ENCODE assay signal across 9 cellular contexts in the genomic region with DNA sequence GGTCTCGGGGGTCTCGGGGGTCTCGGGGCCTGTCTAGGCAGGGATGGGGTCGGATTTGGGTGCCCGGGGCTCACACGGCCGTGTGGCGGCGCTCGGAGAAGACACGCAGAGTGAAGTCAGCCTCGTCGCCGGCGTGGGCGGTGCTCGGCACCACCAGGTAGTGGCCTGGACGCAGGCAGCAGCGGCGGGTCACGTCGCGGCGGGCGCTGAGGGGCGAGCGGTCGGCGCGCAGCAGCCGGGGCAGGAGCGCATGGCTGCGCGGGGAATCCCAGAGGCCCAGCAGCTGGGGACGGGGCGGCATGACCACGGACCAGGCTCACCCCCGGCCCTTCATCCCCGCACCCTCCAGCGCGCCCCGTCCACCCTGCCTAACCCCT. TPM values are rescaled to one million over a fixed set of nuclear protein-coding genes. Genes with fewer than 3 reads are reported as not detected.
A peak's percentile ranks its signal among the peaks of the same experiment; 100 is the strongest.
DNase-seq lines count a peak whose midpoint lies in the region; ATAC-seq and TF ChIP-seq lines count a peak whose summit lies in the region.
"Had no signal": no experiment of that assay in that cellular context is flagged by ENCODE, and none has a peak within 500 bp of the region (broad histone marks: within the 10 kb centered on the region; RNA-seq: fewer than 3 reads in every experiment).

No MANE protein-coding gene starts in this region.

- H3K9me3 ChIP-seq in Peyer's patch = no peaks in the 10 kb centered on the region

- H3K9me3 Mint-ChIP-seq in activated naive CD4-positive, alpha-beta T cell treated with anti-CD3 and anti-CD28 coated beads, Interleukin-2, amount 50 U/mL, for 72 hours = no peaks in the 10 kb centered on the region

- H3K36me3 ChIP-seq in Peyer's patch = peaks cover 0 to 4% (median 0%) of the 10 kb centered on the region in 3 donors

- peak; percentile 57 to 60 for ATAC-seq in activated naive CD4-positive, alpha-beta T cell treated with anti-CD3 and anti-CD28 coated beads, Interleukin-2, amount 50 U/mL, for 72 hours
- no peak for ATAC-seq in HG02798 (IDR thresholded peaks at IDR 0.05; ENCODE audit: poor library complexity, unreplicated experiment)

- no peaks in the 10 kb centered on the region for H3K36me3 Mint-ChIP-seq in activated naive CD4-positive, alpha-beta T cell treated with anti-CD3 and anti-CD28 coated beads, Interleukin-2, amount 50 U/mL, for 72 hours

- TF ChIP-seq CTCF in GM12875 (IDR thresholded peaks at IDR 0.05; ENCODE audit: borderline replicate concordance, insufficient read depth, low read depth, low read length) (no peak), Peyer's patch (IDR thresholded peaks at IDR 0.05) (no peak)

- DNase-seq in Peyer's patch = peak; percentile 63 to 83 (median 80)
- peak in 1 of 2 donors; percentile 59 for DNase-seq in activated naive CD4-positive, alpha-beta T cell treated with anti-CD3 and anti-CD28 coated beads, Interleukin-2, amount 50 U/mL, for 72 hours (ENCODE audit: low spot score in 2 of 2)
- peak; percentile 58 for DNase-seq in stimulated activated CD4-positive, alpha-beta T cell treated with anti-CD3 and anti-CD28 coated beads, Interleukin-1b, Interleukin-23, amount 100 ng/mL, for 48 hours
- DNase-seq in G401 (ENCODE audit: low spot score) = no peak
- DNase-seq in cortex of kidney (lab: John Stamatoyannopoulos, UW) = no peak

- H3K4me3 ChIP-seq in GM12875 (ENCODE audit: low read depth, low read length) = peak overlapping the region; percentile 41
- H3K4me3 ChIP-seq in Peyer's patch = peak overlapping the region; percentile 36 to 63 (median 53)
- peak overlapping the region; percentile 17 for H3K4me3 ChIP-seq in iPS-11a (ENCODE audit: low read depth, low read length)

- peaks cover 3 to 46% (median 18%) of the 10 kb centered on the region in 4 donors for H3K4me1 ChIP-seq in Peyer's patch

- no peak overlapping the region for H3K27ac Mint-ChIP-seq in activated naive CD4-positive, alpha-beta T cell treated with anti-CD3 and anti-CD28 coated beads, Interleukin-2, amount 50 U/mL, for 72 hours

- TF ChIP-seq POLR2A in Peyer's patch (IDR thresholded peaks at IDR 0.05) = no peak

- no peaks in the 10 kb centered on the region for H3K27me3 ChIP-seq in Peyer's patch

- peak overlapping the region; percentile 32 to 91 (median 71) for H3K27ac ChIP-seq in Peyer's patch

- in situ Hi-C loops in G401 (cut with HindIII; ENCODE audit: low sequenced_read_pairs) = no loop called here

RNA-seq across cellular contexts. Expression of gene CAPN12, which starts 8.2 kb away (rescaled TPM):
- total RNA-seq in Peyer's patch = 10 to 100 TPM in 1 of 4 donors, 1 to 10 TPM in 3; 5.8 to 56.8 (median 6.4) TPM
- total RNA-seq in activated naive CD4-positive, alpha-beta T cell treated with anti-CD3 and anti-CD28 coated beads, Interleukin-2, amount 50 U/mL, for 72 hours = 1 to 10 TPM; 1.6 to 9.0 TPM
- total RNA-seq in G401 (2014; rRNA removed; shearing (Covaris generic)) = 5.3 and 5.8 TPM in 2 replicates

RNA-seq across cellular contexts. Expression of gene LGALS7, which starts 37.3 kb away (rescaled TPM):
- total RNA-seq in Peyer's patch = not detected
- total RNA-seq in activated naive CD4-positive, alpha-beta T cell treated with anti-CD3 and anti-CD28 coated beads, Interleukin-2, amount 50 U/mL, for 72 hours = not detected
- not detected in 2 replicates for total RNA-seq in G401 (2014; rRNA removed; shearing (Covaris generic))
- total RNA-seq: NCI-H460 had no signal

RNA-seq across cellular contexts. Expression of gene LGALS7B, which starts 53.0 kb away (rescaled TPM):
- total RNA-seq in Peyer's patch = not detected
- total RNA-seq in activated naive CD4-positive, alpha-beta T cell treated with anti-CD3 and anti-CD28 coated beads, Interleukin-2, amount 50 U/mL, for 72 hours = not detected
- total RNA-seq in G401 (2014; rRNA removed; shearing (Covaris generic)) = not detected in 2 replicates
- total RNA-seq: NCI-H460 had no signal

Comparison
In these comparisons a context has a peak if more than half of its experiments do, and no peak if none do; other contexts are left out.
1. DNase-seq: peak in Peyer's patch (3 of 3) and stimulated activated CD4-positive, alpha-beta T cell treated with anti-CD3 and anti-CD28 coated beads, Interleukin-1b, Interleukin-23, amount 100 ng/mL, for 48 hours (single experiment); none in G401 (single experiment) and cortex of kidney (single experiment).
2. Peak in every context shown above with its lines, with median percentiles within 50 percentile points of each other: H3K4me3 ChIP-seq.